In genomic region chr19:36999313-36999712, GRCh38 we compare ENCODE assay signal across 7 cellular contexts.
"Had no signal": no experiment of that assay in that cellular context is flagged by ENCODE, and none has a peak within 500 bp of the region (broad histone marks: within the 10 kb centered on the region; RNA-seq: fewer than 3 reads in every experiment).

No MANE protein-coding gene starts in this region.

- H3K27ac ChIP-seq: HL-60 had no signal

- H2AFZ ChIP-seq: GM23338 had no signal

- DNase-seq: H9, HCEC 1CT, KG1 had no signal

- H3K4me3 ChIP-seq: GM23338 had no signal

- FAIRE-seq: H1, H54 had no signal

- H3K4me2 ChIP-seq: GM23338 had no signal

- ATAC-seq: GM23338 had no signal
